In genomic region chr2:105517814-105518705, GRCh38 we compare ENCODE assay signal across 2 cellular contexts.
TF ChIP-seq lines count a peak whose summit lies in the region.

No MANE protein-coding gene starts in this region.

TF ChIP-seq in SK-N-SH, 30 proteins besides CTCF, POLR2A, EP300 and RAD21 (continued from another document):
- TF ChIP-seq MEF2A (IDR thresholded peaks at IDR 0.05; ENCODE audit: borderline replicate concordance, low read depth), result no peak

TF ChIP-seq in SK-N-SH treated with all-trans-retinoic acid at 6 μM for 48 hours, 23 proteins besides CTCF, POLR2A, EP300 and RAD21 (continued from another document):
- TF ChIP-seq, protein P1, sequence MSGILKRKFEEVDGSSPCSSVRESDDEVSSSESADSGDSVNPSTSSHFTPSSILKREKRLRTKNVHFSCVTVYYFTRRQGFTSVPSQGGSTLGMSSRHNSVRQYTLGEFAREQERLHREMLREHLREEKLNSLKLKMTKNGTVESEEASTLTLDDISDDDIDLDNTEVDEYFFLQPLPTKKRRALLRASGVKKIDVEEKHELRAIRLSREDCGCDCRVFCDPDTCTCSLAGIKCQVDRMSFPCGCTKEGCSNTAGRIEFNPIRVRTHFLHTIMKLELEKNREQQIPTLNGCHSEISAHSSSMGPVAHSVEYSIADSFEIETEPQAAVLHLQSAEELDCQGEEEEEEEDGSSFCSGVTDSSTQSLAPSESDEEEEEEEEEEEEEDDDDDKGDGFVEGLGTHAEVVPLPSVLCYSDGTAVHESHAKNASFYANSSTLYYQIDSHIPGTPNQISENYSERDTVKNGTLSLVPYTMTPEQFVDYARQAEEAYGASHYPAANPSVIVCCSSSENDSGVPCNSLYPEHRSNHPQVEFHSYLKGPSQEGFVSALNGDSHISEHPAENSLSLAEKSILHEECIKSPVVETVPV (CRISPR knock-in tag; IDR thresholded peaks at IDR 0.05), result no peak
- no peak for TF ChIP-seq OSR1 (CRISPR knock-in tag; IDR thresholded peaks at IDR 0.05)
- no peak for TF ChIP-seq ZC3H10 (CRISPR knock-in tag; IDR thresholded peaks at IDR 0.05)
- TF ChIP-seq, protein P2, sequence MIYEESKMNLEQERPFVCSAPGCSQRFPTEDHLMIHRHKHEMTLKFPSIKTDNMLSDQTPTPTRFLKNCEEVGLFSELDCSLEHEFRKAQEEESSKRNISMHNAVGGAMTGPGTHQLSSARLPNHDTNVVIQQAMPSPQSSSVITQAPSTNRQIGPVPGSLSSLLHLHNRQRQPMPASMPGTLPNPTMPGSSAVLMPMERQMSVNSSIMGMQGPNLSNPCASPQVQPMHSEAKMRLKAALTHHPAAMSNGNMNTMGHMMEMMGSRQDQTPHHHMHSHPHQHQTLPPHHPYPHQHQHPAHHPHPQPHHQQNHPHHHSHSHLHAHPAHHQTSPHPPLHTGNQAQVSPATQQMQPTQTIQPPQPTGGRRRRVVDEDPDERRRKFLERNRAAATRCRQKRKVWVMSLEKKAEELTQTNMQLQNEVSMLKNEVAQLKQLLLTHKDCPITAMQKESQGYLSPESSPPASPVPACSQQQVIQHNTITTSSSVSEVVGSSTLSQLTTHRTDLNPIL (CRISPR knock-in tag; IDR thresholded peaks at IDR 0.05; ENCODE audit: low read depth), result no peak
- TF ChIP-seq ZFP3 (CRISPR knock-in tag; IDR thresholded peaks at IDR 0.05), result no peak
- no peak for TF ChIP-seq ZNF565 (CRISPR knock-in tag; conservative IDR thresholded peaks at IDR 0.05; ENCODE audit: low read depth)
- TF ChIP-seq ARNTL (CRISPR knock-in tag; IDR thresholded peaks at IDR 0.05; ENCODE audit: borderline replicate concordance, low read depth), result no peak
- TF ChIP-seq, protein P3, sequence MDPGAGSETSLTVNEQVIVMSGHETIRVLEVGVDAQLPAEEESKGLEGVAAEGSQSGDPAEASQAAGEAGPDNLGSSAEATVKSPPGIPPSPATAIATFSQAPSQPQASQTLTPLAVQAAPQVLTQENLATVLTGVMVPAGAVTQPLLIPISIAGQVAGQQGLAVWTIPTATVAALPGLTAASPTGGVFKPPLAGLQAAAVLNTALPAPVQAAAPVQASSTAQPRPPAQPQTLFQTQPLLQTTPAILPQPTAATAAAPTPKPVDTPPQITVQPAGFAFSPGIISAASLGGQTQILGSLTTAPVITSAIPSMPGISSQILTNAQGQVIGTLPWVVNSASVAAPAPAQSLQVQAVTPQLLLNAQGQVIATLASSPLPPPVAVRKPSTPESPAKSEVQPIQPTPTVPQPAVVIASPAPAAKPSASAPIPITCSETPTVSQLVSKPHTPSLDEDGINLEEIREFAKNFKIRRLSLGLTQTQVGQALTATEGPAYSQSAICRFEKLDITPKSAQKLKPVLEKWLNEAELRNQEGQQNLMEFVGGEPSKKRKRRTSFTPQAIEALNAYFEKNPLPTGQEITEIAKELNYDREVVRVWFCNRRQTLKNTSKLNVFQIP (CRISPR knock-in tag; IDR thresholded peaks at IDR 0.05; ENCODE audit: borderline replicate concordance, low read depth), result no peak
- TF ChIP-seq, protein P4, sequence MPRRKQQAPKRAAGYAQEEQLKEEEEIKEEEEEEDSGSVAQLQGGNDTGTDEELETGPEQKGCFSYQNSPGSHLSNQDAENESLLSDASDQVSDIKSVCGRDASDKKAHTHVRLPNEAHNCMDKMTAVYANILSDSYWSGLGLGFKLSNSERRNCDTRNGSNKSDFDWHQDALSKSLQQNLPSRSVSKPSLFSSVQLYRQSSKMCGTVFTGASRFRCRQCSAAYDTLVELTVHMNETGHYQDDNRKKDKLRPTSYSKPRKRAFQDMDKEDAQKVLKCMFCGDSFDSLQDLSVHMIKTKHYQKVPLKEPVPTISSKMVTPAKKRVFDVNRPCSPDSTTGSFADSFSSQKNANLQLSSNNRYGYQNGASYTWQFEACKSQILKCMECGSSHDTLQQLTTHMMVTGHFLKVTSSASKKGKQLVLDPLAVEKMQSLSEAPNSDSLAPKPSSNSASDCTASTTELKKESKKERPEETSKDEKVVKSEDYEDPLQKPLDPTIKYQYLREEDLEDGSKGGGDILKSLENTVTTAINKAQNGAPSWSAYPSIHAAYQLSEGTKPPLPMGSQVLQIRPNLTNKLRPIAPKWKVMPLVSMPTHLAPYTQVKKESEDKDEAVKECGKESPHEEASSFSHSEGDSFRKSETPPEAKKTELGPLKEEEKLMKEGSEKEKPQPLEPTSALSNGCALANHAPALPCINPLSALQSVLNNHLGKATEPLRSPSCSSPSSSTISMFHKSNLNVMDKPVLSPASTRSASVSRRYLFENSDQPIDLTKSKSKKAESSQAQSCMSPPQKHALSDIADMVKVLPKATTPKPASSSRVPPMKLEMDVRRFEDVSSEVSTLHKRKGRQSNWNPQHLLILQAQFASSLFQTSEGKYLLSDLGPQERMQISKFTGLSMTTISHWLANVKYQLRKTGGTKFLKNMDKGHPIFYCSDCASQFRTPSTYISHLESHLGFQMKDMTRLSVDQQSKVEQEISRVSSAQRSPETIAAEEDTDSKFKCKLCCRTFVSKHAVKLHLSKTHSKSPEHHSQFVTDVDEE (CRISPR knock-in tag; IDR thresholded peaks at IDR 0.05), result no peak
- no peak for TF ChIP-seq ISL1 (CRISPR knock-in tag; IDR thresholded peaks at IDR 0.05)
- TF ChIP-seq ZNF70 (CRISPR knock-in tag; IDR thresholded peaks at IDR 0.05), result no peak
- no peak for TF ChIP-seq ZFP30 (CRISPR knock-in tag; IDR thresholded peaks at IDR 0.05)
- TF ChIP-seq RARB (CRISPR knock-in tag; IDR thresholded peaks at IDR 0.05), result no peak
- no peak for TF ChIP-seq ZNF8 (CRISPR knock-in tag; IDR thresholded peaks at IDR 0.05)
- TF ChIP-seq PPARA (CRISPR knock-in tag; IDR thresholded peaks at IDR 0.05; ENCODE audit: borderline replicate concordance), result no peak
TF ChIP-seq in SK-N-SH treated with all-trans-retinoic acid at 6 μM for 48 hours: peak in this region for 0.
